37 cellular contexts compared by ENCODE assay signal in genomic region chr1:56324504-56324903, GRCh38.
DNase-seq lines count a peak whose midpoint lies in the region; ATAC-seq, FAIRE-seq and TF ChIP-seq lines count a peak whose summit lies in the region.
"Had no signal": no experiment of that assay in that cellular context is flagged by ENCODE, and none has a peak within 500 bp of the region (broad histone marks: within the 10 kb centered on the region; RNA-seq: fewer than 3 reads in every experiment).

No MANE protein-coding gene starts in this region.

- H3K4ac ChIP-seq in mesendoderm (ENCODE audit: low read depth, low read length), result no peak overlapping the region

- H4K8ac ChIP-seq in mesendoderm (ENCODE audit: low read depth, low read length), result no peak overlapping the region

- no peak overlapping the region for H2BK5ac ChIP-seq in mesendoderm (ENCODE audit: low read length)

- no peak overlapping the region for H3K18ac ChIP-seq in mesendoderm (ENCODE audit: low read length)

- H3K4me1 Mint-ChIP-seq in neural progenitor cell (peaks cover 9% of the 10 kb centered on the region), T-helper 17 cell (no peaks in the 10 kb centered on the region)
- H3K4me1 Mint-ChIP-seq in stimulated activated memory B cell treated with anti-CD40 and anti-IgM and Interleukin-4, amounts not matched to agents 10 μg/mL and 1 μg/mL and 100 μg/mL, for 72 hours, result peaks cover 8% of the 10 kb centered on the region
- H3K4me1 Mint-ChIP-seq: CD4-positive, alpha-beta memory T cell; CD8-positive, alpha-beta memory T cell had no signal

- H2BK120ac ChIP-seq in mesendoderm (ENCODE audit: low read depth, low read length), result no peak overlapping the region

- CTCF ChIA-PET in GM12878 (lab: Yijun Ruan, JAX), result interaction anchor here (1.0 to 1.1 kb wide), 2 partner anchors 10 to 260 kb away, joined by 4 to 5 read pairs; no protein-coding TSS in a partner anchor

- H4K20me1 ChIP-seq in OCI-LY3 (ENCODE audit: insufficient read depth, low read length) (peaks cover 3% of the 10 kb centered on the region; the same call in 1 of the 2 replicates), GM12878 (ENCODE audit: control insufficient read depth, insufficient read depth) (no peaks in the 10 kb centered on the region), neural progenitor cell (ENCODE audit: low read depth) (no peaks in the 10 kb centered on the region)
- H4K20me1 ChIP-seq: BLaER1; BLaER1 treated with 17β-estradiol and CSF1 and Interleukin-3, amounts not matched to agents 10 nM and 100 nM had no signal

- 0% methylated on average over 1 of the region's 1 CpG for WGBS in GM12878 (ENCODE audit: insufficient coverage, insufficient replicate concordance, low lambda C conversion rate, missing lambda C conversion rate)
- no CpG with 5 or more reads among the region's 1 CpG for WGBS in mesendoderm (ENCODE audit: extremely low coverage, insufficient coverage, low lambda C conversion rate)

- H3K4me2 ChIP-seq in OCI-LY3 (ENCODE audit: low read length), result peak overlapping the region; percentile 15
- no peak overlapping the region for H3K4me2 ChIP-seq in GM12878 (ENCODE audit: control insufficient read depth, insufficient read depth)
- no peak overlapping the region for H3K4me2 ChIP-seq in neural progenitor cell
- no peak overlapping the region for H3K4me2 ChIP-seq in mesendoderm (ENCODE audit: low read length)
- H3K4me2 ChIP-seq: A549; BLaER1; BLaER1 treated with 17β-estradiol and CSF1 and Interleukin-3, amounts not matched to agents 10 nM and 100 nM had no signal

- TF ChIP-seq EP300 in GM12878 (IDR thresholded peaks at IDR 0.05; ENCODE audit: borderline replicate concordance in 1 of 2, control insufficient read depth in 1 of 2, low read depth in 2 of 2, low read length in 2 of 2), result 0 out of 4 replicates have a peak, but pooled peaks of 1 of the 2 experiments have one; percentile 36

- POLR2A ChIA-PET in GM12878 (lab: Charles Lee), result interaction anchor here (0.6 to 1.2 kb wide), 2 partner anchors 70 to 151 kb away, joined by 3 to 6 read pairs; no protein-coding TSS in a partner anchor

- TF ChIP-seq CTCF in OCI-LY3 (IDR thresholded peaks at IDR 0.05; ENCODE audit: low read depth, low read length) (no peak), GM12878 (IDR thresholded peaks at IDR 0.05 in 2 of 3, conservative IDR thresholded peaks at IDR 0.05 in 1 of 3; ENCODE audit: control insufficient read depth in 2 of 3, extremely low read depth in 1 of 3, insufficient read depth in 1 of 3, low read depth in 3 of 3, low read length in 3 of 3) (no peak), neural progenitor cell (IDR thresholded peaks at IDR 0.05) (no peak)

- SMC1A ChIA-PET in GM12878 (lab: Charles Lee; ENCODE audit: uncharacterized antibody, unreplicated experiment), result interaction anchor here (0.7 to 4.7 kb wide), 20 partner anchors 7 to 259 kb away, joined by 3 to 22 read pairs (median 4); partner anchors contain the start of gene PLPP3

- H2AFZ ChIP-seq in OCI-LY3 (ENCODE audit: low read depth, low read length) (no peak overlapping the region), GM12878 (ENCODE audit: control insufficient read depth, low read depth, low read length) (no peak overlapping the region), neural progenitor cell (replicated peaks) (no peak overlapping the region)

- H3K36me3 Mint-ChIP-seq in neural progenitor cell, result no peaks in the 10 kb centered on the region
- H3K36me3 Mint-ChIP-seq in stimulated activated memory B cell treated with anti-CD40 and anti-IgM and Interleukin-4, amounts not matched to agents 10 μg/mL and 1 μg/mL and 100 μg/mL, for 72 hours, result no peaks in the 10 kb centered on the region
- no peaks in the 10 kb centered on the region for H3K36me3 Mint-ChIP-seq in T-helper 17 cell (ENCODE audit: low read depth)
- H3K36me3 Mint-ChIP-seq: CD14-positive monocyte; CD4-positive, alpha-beta memory T cell; CD4-positive, CD25-positive, alpha-beta regulatory T cell; CD8-positive, alpha-beta memory T cell; CD8-positive, alpha-beta T cell had no signal

- in situ Hi-C loops in GM12878 (cut with MboI), result no loop called here

- H3K4me1 ChIP-seq in OCI-LY3 (ENCODE audit: low read length) (peaks cover 39% of the 10 kb centered on the region), GM12878 (ENCODE audit: control insufficient read depth, insufficient read depth, low read length) (no peaks in the 10 kb centered on the region; the same call in 1 of the 2 replicates), neural progenitor cell (no peaks in the 10 kb centered on the region), mesendoderm (ENCODE audit: control insufficient read depth, low read depth, low read length) (no peaks in the 10 kb centered on the region)
- H3K4me1 ChIP-seq: BE2C, BLaER1 had no signal

- H3K9ac ChIP-seq in OCI-LY3 (ENCODE audit: low read length) (no peak overlapping the region), GM12878 (ENCODE audit: control insufficient read depth, insufficient read depth, low read length) (no peak overlapping the region), neural progenitor cell (no peak overlapping the region), mesendoderm (ENCODE audit: low read length) (no peak overlapping the region)
- H3K9ac ChIP-seq: BLaER1; BLaER1 treated with 17β-estradiol and CSF1 and Interleukin-3, amounts not matched to agents 10 nM and 100 nM had no signal

- H3K79me2 ChIP-seq in OCI-LY3 (ENCODE audit: low read length) (no peaks in the 10 kb centered on the region), GM12878 (ENCODE audit: control insufficient read depth, insufficient read depth, low read length) (no peaks in the 10 kb centered on the region), neural progenitor cell (ENCODE audit: low read depth) (no peaks in the 10 kb centered on the region), mesendoderm (ENCODE audit: control insufficient read depth, insufficient read depth, low read length) (no peaks in the 10 kb centered on the region)

- no peak for TF ChIP-seq RAD21 in GM12878 (IDR thresholded peaks at IDR 0.05; ENCODE audit: insufficient read depth, low read depth, low read length)

- no peaks in the 10 kb centered on the region for H3F3A ChIP-seq in neural progenitor cell (ENCODE audit: low read depth)

- H3K9me3 ChIP-seq in OCI-LY3 (ENCODE audit: insufficient read depth, low read length) (no peaks in the 10 kb centered on the region), GM12878 (replicated peaks; ENCODE audit: control insufficient read depth, insufficient read depth, low read length) (no peaks in the 10 kb centered on the region), neural progenitor cell (ENCODE audit: low read depth) (no peaks in the 10 kb centered on the region), T-helper 17 cell (ENCODE audit: control insufficient read depth, low read length, poor library complexity, severe bottlenecking) (no peaks in the 10 kb centered on the region)
- H3K9me3 ChIP-seq: A549; BE2C; BLaER1; BLaER1 treated with 17β-estradiol and CSF1 and Interleukin-3, amounts not matched to agents 10 nM and 100 nM; Caco-2 had no signal

- no peak overlapping the region for H3K23ac ChIP-seq in mesendoderm (ENCODE audit: low read length)

- H3K27me3 Mint-ChIP-seq in neural progenitor cell (ENCODE audit: insufficient read depth, low read depth) (no peaks in the 10 kb centered on the region), T-helper 17 cell (no peaks in the 10 kb centered on the region)
- H3K27me3 Mint-ChIP-seq in stimulated activated memory B cell treated with anti-CD40 and anti-IgM and Interleukin-4, amounts not matched to agents 10 μg/mL and 1 μg/mL and 100 μg/mL, for 72 hours, result no peaks in the 10 kb centered on the region
- H3K27me3 Mint-ChIP-seq: B cell; CD4-positive, alpha-beta memory T cell; CD4-positive, alpha-beta T cell; CD4-positive, CD25-positive, alpha-beta regulatory T cell; CD8-positive, alpha-beta memory T cell had no signal

- no peak overlapping the region for H2BK15ac ChIP-seq in mesendoderm (replicated peaks; ENCODE audit: low read depth)

- no peak for TF ChIP-seq POLR2A in GM12878 (IDR thresholded peaks at IDR 0.05; ENCODE audit: low read depth, low read length)

- no peak overlapping the region for H3K27ac ChIP-seq in OCI-LY3 (ENCODE audit: low read length)
- no peak overlapping the region for H3K27ac ChIP-seq in GM12878 (ENCODE audit: control insufficient read depth, insufficient read depth)
- no peak overlapping the region for H3K27ac ChIP-seq in neural progenitor cell
- H3K27ac ChIP-seq in mesendoderm (ENCODE audit: low read depth, low read length), result no peak overlapping the region
- H3K27ac ChIP-seq: 22Rv1; A549; BLaER1; BLaER1 treated with 17β-estradiol and CSF1 and Interleukin-3, amounts not matched to agents 10 nM and 100 nM; C4-2B had no signal

- no peaks in the 10 kb centered on the region for H3K9me3 Mint-ChIP-seq in neural progenitor cell
- H3K9me3 Mint-ChIP-seq in stimulated activated memory B cell treated with anti-CD40 and anti-IgM and Interleukin-4, amounts not matched to agents 10 μg/mL and 1 μg/mL and 100 μg/mL, for 72 hours, result no peaks in the 10 kb centered on the region
- H3K9me3 Mint-ChIP-seq: CD14-positive monocyte; CD4-positive, alpha-beta T cell; CD8-positive, alpha-beta T cell had no signal

- ATAC-seq in GM12878, result peak; percentile 11; the same call in 2 of the 3 replicates
- ATAC-seq in stimulated activated memory B cell treated with anti-CD40 and anti-IgM and Interleukin-4, amounts not matched to agents 10 μg/mL and 1 μg/mL and 100 μg/mL, for 72 hours, result peak; percentile 27
- ATAC-seq in GM19328 (IDR thresholded peaks at IDR 0.05; ENCODE audit: unreplicated experiment), result no peak
- ATAC-seq in T-helper 17 cell, result no peak
- ATAC-seq: A549; CD8-positive, alpha-beta T cell had no signal

- H3K4me3 ChIP-seq in OCI-LY3 (ENCODE audit: low read length) (no peak overlapping the region), GM12878 (no peak overlapping the region), neural progenitor cell (no peak overlapping the region), mesendoderm (ENCODE audit: low read length) (no peak overlapping the region)
- H3K4me3 ChIP-seq: A549; BLaER1; BLaER1 treated with 17β-estradiol and CSF1 and Interleukin-3, amounts not matched to agents 10 nM and 100 nM had no signal

- FAIRE-seq in GM12878 (lab: Jason Lieb, UNC), result no peak
- FAIRE-seq: A204.1, A549, D721Med had no signal

- H2AK5ac ChIP-seq in mesendoderm (ENCODE audit: low read length), result no peak overlapping the region

- H3K79me1 ChIP-seq in mesendoderm (ENCODE audit: low read length), result no peaks in the 10 kb centered on the region

- no peak overlapping the region for H3K4me3 Mint-ChIP-seq in neural progenitor cell
- H3K4me3 Mint-ChIP-seq in stimulated activated memory B cell treated with anti-CD40 and anti-IgM and Interleukin-4, amounts not matched to agents 10 μg/mL and 1 μg/mL and 100 μg/mL, for 72 hours, result no peak overlapping the region
- no peak overlapping the region for H3K4me3 Mint-ChIP-seq in T-helper 17 cell
- H3K4me3 Mint-ChIP-seq: B cell; CD14-positive monocyte; CD4-positive, alpha-beta memory T cell; CD4-positive, alpha-beta T cell; CD4-positive, CD25-positive, alpha-beta regulatory T cell; CD8-positive, alpha-beta memory T cell; CD8-positive, alpha-beta T cell had no signal

- no peak overlapping the region for H4K5ac ChIP-seq in mesendoderm (ENCODE audit: low read length)

- H3K56ac ChIP-seq in mesendoderm (ENCODE audit: low read length), result no peak overlapping the region

- H3K36me3 ChIP-seq in OCI-LY3 (replicated peaks; ENCODE audit: low read depth, low read length), result no peaks in the 10 kb centered on the region
- H3K36me3 ChIP-seq in GM12878 (ENCODE audit: control insufficient read depth in 2 of 2, insufficient read depth in 2 of 2, low read length in 1 of 2), result no peaks in the 10 kb centered on the region
- H3K36me3 ChIP-seq in neural progenitor cell, result no peaks in the 10 kb centered on the region
- H3K36me3 ChIP-seq in mesendoderm (ENCODE audit: control insufficient read depth, insufficient read depth, low read length), result no peaks in the 10 kb centered on the region
- H3K36me3 ChIP-seq: BE2C; BLaER1; BLaER1 treated with 17β-estradiol and CSF1 and Interleukin-3, amounts not matched to agents 10 nM and 100 nM had no signal

- RAD21 ChIA-PET in GM12878 (lab: Charles Lee; ENCODE audit: unreplicated experiment), result interaction anchor here (0.6 to 2.3 kb wide), 6 partner anchors 85 to 260 kb away, joined by 3 to 7 read pairs (median 4); no protein-coding TSS in a partner anchor

- no TSS peak for BruUV-seq in GM12878 (replicated peaks; lab: Mats Ljungman, UMichigan)

- DNase-seq in GM12878 (ENCODE audit: low read depth, low spot score) (no peak), neural progenitor cell (ENCODE audit: low spot score) (no peak), T-helper 17 cell (no peak), mesendoderm (no peak), NCI-H748 (lab: John Stamatoyannopoulos, UW; ENCODE audit: unreplicated experiment) (no peak)
- DNase-seq: 8988T; ACHN; AML-193; BE2C; C1 segment of cervical spinal cord; Caco-2; Calu3; CD4-positive, alpha-beta memory T cell; CD4-positive, alpha-beta T cell; CD4-positive, CD25-positive, alpha-beta regulatory T cell; CD8-positive, alpha-beta memory T cell; CD8-positive, alpha-beta T cell; COR-L47; DMS 273 treated with DMSO at 0.1 percent for 48 hours; DMS153; DMS53; DMS79; DMS79 treated with DMSO at 0.1 percent for 48 hours; DND-41; EL had no signal

- intact Hi-C loops in GM12878 (cut with micrococcal nuclease; ENCODE audit: unreplicated experiment), result no loop called here

- no peaks in the 10 kb centered on the region; the same call in none of the 2 replicates for H3K27me3 ChIP-seq in OCI-LY3 (ENCODE audit: low read depth, low read length)
- H3K27me3 ChIP-seq in GM12878 (replicated peaks in 1 of 2; ENCODE audit: control insufficient read depth in 2 of 2, insufficient read depth in 2 of 2, low read length in 1 of 2), result no peaks in the 10 kb centered on the region
- H3K27me3 ChIP-seq in neural progenitor cell, result no peaks in the 10 kb centered on the region
- H3K27me3 ChIP-seq in mesendoderm (ENCODE audit: insufficient read depth, low read length, poor library complexity), result no peaks in the 10 kb centered on the region
- H3K27me3 ChIP-seq: BE2C, BLaER1 had no signal

- H3K27ac Mint-ChIP-seq in neural progenitor cell, result peak overlapping the region; percentile 6
- no peak overlapping the region for H3K27ac Mint-ChIP-seq in stimulated activated memory B cell treated with anti-CD40 and anti-IgM and Interleukin-4, amounts not matched to agents 10 μg/mL and 1 μg/mL and 100 μg/mL, for 72 hours
- no peak overlapping the region for H3K27ac Mint-ChIP-seq in T-helper 17 cell
- H3K27ac Mint-ChIP-seq: B cell; CD14-positive monocyte; CD4-positive, alpha-beta memory T cell; CD4-positive, alpha-beta T cell; CD4-positive, CD25-positive, alpha-beta regulatory T cell; CD8-positive, alpha-beta memory T cell; CD8-positive, alpha-beta T cell had no signal

Comparison
In these comparisons a context has a peak if more than half of its experiments do, and no peak if none do; other contexts are left out.
1. ATAC-seq: peak in GM12878 (single experiment) and stimulated activated memory B cell treated with anti-CD40 and anti-IgM and Interleukin-4, amounts not matched to agents 10 μg/mL and 1 μg/mL and 100 μg/mL, for 72 hours (single experiment); none in GM19328 (single experiment) and T-helper 17 cell (single experiment).